14 cellular contexts compared by ENCODE assay signal in genomic region chr12:109451400-109451799, GRCh38. TPM values are rescaled to one million over a fixed set of nuclear protein-coding genes. Genes with fewer than 3 reads are reported as not detected.
A peak's percentile ranks its signal among the peaks of the same experiment; 100 is the strongest.
DNase-seq lines count a peak whose midpoint lies in the region; ATAC-seq and TF ChIP-seq lines count a peak whose summit lies in the region.
"Had no signal": no experiment of that assay in that cellular context is flagged by ENCODE, and none has a peak within 500 bp of the region (broad histone marks: within the 10 kb centered on the region; RNA-seq: fewer than 3 reads in every experiment).

No MANE protein-coding gene starts in this region.

- H3K27me3 ChIP-seq in breast epithelium (no peaks in the 10 kb centered on the region), esophagus muscularis mucosa (no peaks in the 10 kb centered on the region), upper lobe of right lung (no peaks in the 10 kb centered on the region), BE2C (no peaks in the 10 kb centered on the region)

- no peaks in the 10 kb centered on the region for H3K4me1 ChIP-seq in breast epithelium
- peaks cover 3 to 84% (median 52%) of the 10 kb centered on the region in 4 donors for H3K4me1 ChIP-seq in esophagus muscularis mucosa
- H3K4me1 ChIP-seq in upper lobe of right lung = no peaks in the 10 kb centered on the region
- no peaks in the 10 kb centered on the region for H3K4me1 ChIP-seq in BE2C
- H3K4me1 ChIP-seq: A549, Caco-2 had no signal

- TF ChIP-seq POLR2A in breast epithelium (IDR thresholded peaks at IDR 0.05) (no peak), esophagus muscularis mucosa (IDR thresholded peaks at IDR 0.05; ENCODE audit: low read depth) (no peak)

- H3K4me1 Mint-ChIP-seq in MCF 10A (ENCODE audit: insufficient read depth, unreplicated experiment) (peaks cover 11% of the 10 kb centered on the region), nephron (peaks cover 7% of the 10 kb centered on the region)
- H3K4me1 Mint-ChIP-seq: CD14-positive monocyte had no signal

- POLR2A ChIA-PET in MCF 10A (lab: Yijun Ruan, JAX) = no interaction called here

- TF ChIP-seq CTCF in MCF 10A (IDR thresholded peaks at IDR 0.05; ENCODE audit: unreplicated experiment) (no peak), breast epithelium (IDR thresholded peaks at IDR 0.05) (no peak), esophagus muscularis mucosa (IDR thresholded peaks at IDR 0.05) (no peak), nephron (IDR thresholded peaks at IDR 0.05; ENCODE audit: unreplicated experiment in 3 of 3) (no peak), upper lobe of right lung (IDR thresholded peaks at IDR 0.05) (no peak), BE2C (IDR thresholded peaks at IDR 0.05; ENCODE audit: low read depth, low read length) (no peak)

- no peak for DNase-seq in MCF 10A (ENCODE audit: unreplicated experiment)
- DNase-seq in breast epithelium (ENCODE audit: low spot score in 2 of 2) = no peak
- no peak for DNase-seq in esophagus muscularis mucosa (ENCODE audit: extremely low spot score)
- no peak for DNase-seq in upper lobe of right lung
- DNase-seq in BE2C = no peak
- DNase-seq: Caco-2, DMS53, KG1, NCI-H1092 had no signal

- H3K36me3 ChIP-seq in breast epithelium (no peaks in the 10 kb centered on the region), esophagus muscularis mucosa (peaks cover 51 to 93% (median 80%) of the 10 kb centered on the region in 4 donors), upper lobe of right lung (peaks cover 95% of the 10 kb centered on the region), BE2C (peaks cover 32% of the 10 kb centered on the region)

- H3K4me3 ChIP-seq in breast epithelium = no peak overlapping the region
- no peak overlapping the region for H3K4me3 ChIP-seq in esophagus muscularis mucosa
- H3K4me3 ChIP-seq in upper lobe of right lung = no peak overlapping the region
- no peak overlapping the region for H3K4me3 ChIP-seq in BE2C (ENCODE audit: low read depth, low read length)
- H3K4me3 ChIP-seq: A549 had no signal

- CTCF ChIA-PET in MCF 10A (lab: Yijun Ruan, JAX) = interaction anchor here (1.1 to 1.4 kb wide), 2 partner anchors 14 to 18 kb away, joined by 3 to 4 read pairs; no protein-coding TSS in a partner anchor

- peaks cover 65% of the 10 kb centered on the region for H3K36me3 Mint-ChIP-seq in MCF 10A (ENCODE audit: insufficient read depth, unreplicated experiment)
- peaks cover 63% of the 10 kb centered on the region for H3K36me3 Mint-ChIP-seq in nephron (ENCODE audit: low read depth)

- intact Hi-C loops in MCF 10A (cut with micrococcal nuclease) = no loop called here
- intact Hi-C loops in breast epithelium (cut with DNase I; ENCODE audit: low total_unique reads) = no loop called here
- intact Hi-C loops in esophagus muscularis mucosa (cut with DNase I) = no loop called here
- intact Hi-C loops in upper lobe of right lung (cut with DNase I) = no loop called here

- no peak for TF ChIP-seq EP300 in esophagus muscularis mucosa (IDR thresholded peaks at IDR 0.05)

- H3K9me3 Mint-ChIP-seq in MCF 10A (ENCODE audit: unreplicated experiment) = no peaks in the 10 kb centered on the region
- no peaks in the 10 kb centered on the region for H3K9me3 Mint-ChIP-seq in nephron
- H3K9me3 Mint-ChIP-seq: CD14-positive monocyte had no signal

- H3K27ac Mint-ChIP-seq in MCF 10A (ENCODE audit: low read depth, unreplicated experiment) (peak overlapping the region; percentile 29), nephron (peak overlapping the region in 2 of 3 experiments; percentile 42 to 66)
- H3K27ac Mint-ChIP-seq: CD14-positive monocyte had no signal

- WGBS in esophagus muscularis mucosa = 78% methylated on average over 15 of the region's 23 CpGs

- H3K9me3 ChIP-seq in breast epithelium = no peaks in the 10 kb centered on the region
- H3K9me3 ChIP-seq in esophagus muscularis mucosa = no peaks in the 10 kb centered on the region
- H3K9me3 ChIP-seq in upper lobe of right lung = no peaks in the 10 kb centered on the region
- no peaks in the 10 kb centered on the region for H3K9me3 ChIP-seq in BE2C
- H3K9me3 ChIP-seq: A549, Caco-2 had no signal

- H3K27me3 Mint-ChIP-seq in MCF 10A (ENCODE audit: insufficient read depth, unreplicated experiment) (no peaks in the 10 kb centered on the region), nephron (ENCODE audit: low read depth) (no peaks in the 10 kb centered on the region)

- H3K4me3 Mint-ChIP-seq in MCF 10A (ENCODE audit: unreplicated experiment) (no peak overlapping the region), nephron (no peak overlapping the region)
- H3K4me3 Mint-ChIP-seq: CD14-positive monocyte had no signal

- H3K27ac ChIP-seq in breast epithelium = no peak overlapping the region
- H3K27ac ChIP-seq in esophagus muscularis mucosa (replicated peaks in 1 of 4) = peak overlapping the region; percentile 22 to 68 (median 48)
- H3K27ac ChIP-seq in upper lobe of right lung = peak overlapping the region; percentile 2
- H3K27ac ChIP-seq: A549 had no signal

- BruUV-seq in MCF 10A (replicated peaks; lab: Mats Ljungman, UMichigan) = no TSS peak

- ATAC-seq in upper lobe of right lung (no peak), HG02938 (IDR thresholded peaks at IDR 0.05; ENCODE audit: unreplicated experiment) (no peak)
- ATAC-seq: A549, Panc1 had no signal

RNA-seq across cellular contexts. Expression of gene KCTD10, which starts 25.7 kb away (rescaled TPM):
- total RNA-seq in MCF 10A (2022) (44.9 and 45.7 TPM in 2 replicates), breast epithelium (10 to 100 TPM; 65.3 to 86.2 (median 70.4) TPM), esophagus muscularis mucosa (100 to 1,000 TPM in 2 of 4 donors, 10 to 100 TPM in 2; 90.7 to 115 (median 104) TPM), upper lobe of right lung (66.8 TPM)
- 69.5 TPM for polyA plus RNA-seq in BE2C (2012; ENCODE audit: insufficient read depth, insufficient read length, low read depth)

RNA-seq across cellular contexts. Expression of gene UBE3B, which starts 26.0 kb away (rescaled TPM):
- total RNA-seq in MCF 10A (2022) (38.6 and 40.0 TPM in 2 replicates), breast epithelium (10 to 100 TPM; 34.7 to 54.7 (median 47.7) TPM), esophagus muscularis mucosa (10 to 100 TPM; 42.4 to 59.2 (median 49.1) TPM), upper lobe of right lung (39.1 TPM)
- polyA plus RNA-seq in BE2C (2012; ENCODE audit: insufficient read depth, insufficient read length, low read depth) = 31.0 TPM

Comparison
In these comparisons a context has a peak if more than half of its experiments do, and no peak if none do; other contexts are left out.
1. H3K27ac ChIP-seq: peak in esophagus muscularis mucosa (4 of 4) and upper lobe of right lung (single experiment); none in breast epithelium (0 of 2).